Comparison of ENCODE assay signal across 7 cellular contexts in the genomic region with DNA sequence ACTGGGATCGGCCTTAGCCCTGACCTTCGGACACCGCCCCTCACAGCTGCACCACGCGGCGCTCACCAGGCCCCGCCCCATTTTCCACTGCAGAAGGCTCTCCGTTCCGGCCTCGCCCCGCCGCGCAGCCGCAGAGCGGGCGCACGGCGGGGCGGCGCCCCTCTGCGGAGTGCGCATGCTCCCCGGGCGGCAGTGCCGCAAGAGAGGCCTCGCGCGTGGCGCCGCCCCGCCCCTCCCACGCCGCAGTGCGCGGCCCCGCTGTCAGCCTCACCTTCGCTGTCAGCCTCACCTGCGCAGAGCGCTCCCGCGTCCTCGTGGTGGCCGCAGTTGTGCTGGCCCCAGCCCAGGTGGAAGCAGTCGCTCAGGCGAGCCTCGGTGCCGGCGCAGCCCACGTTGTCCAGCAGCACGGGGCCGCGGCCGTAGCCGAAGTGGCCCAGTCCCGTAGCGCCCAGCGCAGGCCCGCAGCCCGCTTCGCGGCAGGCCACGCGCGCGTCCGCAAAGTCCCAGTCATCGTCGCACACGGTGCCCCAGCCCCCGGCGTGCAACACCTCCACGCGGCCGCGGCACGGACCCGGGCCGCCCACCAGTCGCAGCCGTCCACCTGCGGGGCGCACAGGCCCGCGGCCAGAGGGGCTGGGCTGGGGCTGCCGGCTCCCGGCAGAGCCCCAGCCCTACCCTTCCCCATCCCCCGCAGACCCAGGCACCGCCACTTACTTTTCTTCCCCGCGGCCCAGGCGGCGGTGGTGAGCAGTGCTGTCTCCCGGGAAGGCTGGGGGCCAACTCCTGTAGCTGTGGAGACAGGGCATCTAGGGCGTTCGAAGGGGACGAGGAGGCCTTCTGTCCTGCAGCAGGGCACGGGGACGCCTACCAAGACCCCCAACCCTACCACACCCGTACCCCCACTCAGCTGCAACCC. TPM values are rescaled to one million over a fixed set of nuclear protein-coding genes. Genes with fewer than 3 reads are reported as not detected.
DNase-seq lines count a peak whose midpoint lies in the region; ATAC-seq lines count a peak whose summit lies in the region.

No MANE protein-coding gene starts in this region.

- H3K4me3 Mint-ChIP-seq in T-helper 17 cell: peak overlapping the region; percentile 86

- H3K9me3 ChIP-seq in T-helper 17 cell (ENCODE audit: control insufficient read depth, low read length, poor library complexity, severe bottlenecking): no peaks in the 10 kb centered on the region

- peak; percentile 71 for ATAC-seq in GM18499 (IDR thresholded peaks at IDR 0.05; ENCODE audit: insufficient read depth, unreplicated experiment)
- peak; percentile 86 for ATAC-seq in HG02870 (IDR thresholded peaks at IDR 0.05; ENCODE audit: unreplicated experiment)
- peak; percentile 86 for ATAC-seq in T-helper 17 cell

- no peaks in the 10 kb centered on the region for H3K27me3 Mint-ChIP-seq in T-helper 17 cell

- DNase-seq in NCI-H146 treated with DMSO at 0.1 percent for 48 hours (lab: John Stamatoyannopoulos, UW; ENCODE audit: unreplicated experiment) (peak; percentile 89), T-helper 17 cell (peak; percentile 89 to 95 (median 91)), anterior cingulate cortex (lab: John Stamatoyannopoulos, UW) (peak in 57 of 58 donors; percentile 27 to 92 (median 85)), hepatic stellate cell (ENCODE audit: low spot score) (peak; percentile 99), retina (peak; percentile 95)

- H3K27ac Mint-ChIP-seq in T-helper 17 cell: no peak overlapping the region

- H3K36me3 Mint-ChIP-seq in T-helper 17 cell (ENCODE audit: low read depth): no peaks in the 10 kb centered on the region

- peaks cover 13% of the 10 kb centered on the region for H3K4me1 Mint-ChIP-seq in T-helper 17 cell

RNA-seq across cellular contexts. Expression of gene SSC4D, which starts 16.1 kb away (rescaled TPM):
- total RNA-seq in T-helper 17 cell: not detected

RNA-seq across cellular contexts. Expression of gene ZP3, which starts 31.4 kb away (rescaled TPM):
- total RNA-seq in T-helper 17 cell: 1 to 10 TPM; 6.1 to 9.9 TPM

RNA-seq across cellular contexts. Expression of gene YWHAG, which starts 34.6 kb away (rescaled TPM):
- 10 to 100 TPM; 26.0 to 32.7 TPM for total RNA-seq in T-helper 17 cell

Comparison
In these comparisons a context has a peak if more than half of its experiments do, and no peak if none do; other contexts are left out.
1. Peak in every context shown above with its lines: DNase-seq and ATAC-seq.